Comparison of ENCODE assay signal across 9 cellular contexts in the genomic region with DNA sequence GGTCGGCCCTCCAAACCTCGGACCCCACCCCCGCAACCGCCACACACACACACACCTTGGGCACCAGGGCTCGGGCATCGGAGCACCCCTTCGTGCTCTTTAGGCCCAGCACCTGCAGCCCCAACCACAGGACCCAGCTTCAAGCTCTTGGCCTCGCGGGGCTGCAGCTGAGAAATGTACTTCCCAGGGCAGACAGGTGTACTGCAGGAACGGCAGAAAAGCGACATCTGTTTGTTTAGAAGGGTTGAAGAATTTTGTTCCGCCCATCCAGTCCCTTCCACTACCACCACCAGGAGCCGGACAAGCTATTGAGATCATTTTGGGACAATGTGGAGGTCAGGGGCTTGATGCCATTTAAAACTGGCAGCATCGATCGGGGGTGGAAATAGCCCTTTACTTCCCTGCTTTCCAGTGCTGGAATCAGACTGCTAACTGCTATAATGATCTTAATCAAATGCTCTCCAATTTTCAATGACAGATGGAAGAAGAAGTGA. TPM values are rescaled to one million over a fixed set of nuclear protein-coding genes. Genes with fewer than 3 reads are reported as not detected.
DNase-seq lines count a peak whose midpoint lies in the region; ATAC-seq and TF ChIP-seq lines count a peak whose summit lies in the region.
"Had no signal": no experiment of that assay in that cellular context is flagged by ENCODE, and none has a peak within 500 bp of the region (broad histone marks: within the 10 kb centered on the region; RNA-seq: fewer than 3 reads in every experiment).

No MANE protein-coding gene starts in this region.

- dilution Hi-C loops in IMR-90 (cut with HindIII; ENCODE audit: low sequenced_read_pairs, unreplicated experiment) = no loop called here

- H3K4me2 ChIP-seq in IMR-90 (ENCODE audit: low read depth, low read length) = peak overlapping the region; percentile 96; the same call in 1 of the 2 replicates

- peak overlapping the region; percentile 20 for H3K4ac ChIP-seq in IMR-90 (ENCODE audit: low read depth, low read length)

- no peak for ATAC-seq in IMR-90 (ENCODE audit: low read depth)
- no peak for ATAC-seq in natural killer cell treated with Interleukin-12 subunit alpha and Interleukin-12 subunit beta and Interleukin-15 and Interleukin-18, amount 100 ng/mL, for 72 hours

- H4K8ac ChIP-seq in IMR-90 (ENCODE audit: low read depth in 2 of 2, low read length in 2 of 2) = no peak overlapping the region

- peak overlapping the region; percentile 75 for H2AFZ ChIP-seq in IMR-90 (replicated peaks; ENCODE audit: low read length, poor library complexity)

- no peak overlapping the region for H3K18ac ChIP-seq in IMR-90 (ENCODE audit: low read depth, low read length)

- no peak overlapping the region for H3K14ac ChIP-seq in IMR-90 (replicated peaks; ENCODE audit: low read depth, low read length)

- CTCF ChIA-PET in IMR-90 (lab: Yijun Ruan, JAX) = interaction anchor here (0.5 to 0.7 kb wide), 2 partner anchors 215 to 952 kb away, joined by 3 to 4 read pairs; no protein-coding TSS in a partner anchor

- H3K27ac ChIP-seq in IMR-90 (ENCODE audit: insufficient read depth, low read length) (no peak overlapping the region), cingulate gyrus (ENCODE audit: low read depth, low read length) (peak overlapping the region; percentile 74)

- no peak overlapping the region for H2BK15ac ChIP-seq in IMR-90 (ENCODE audit: low read depth, low read length)

- H3K4me3 ChIP-seq in AG10803 (ENCODE audit: low read length) = peak overlapping the region; percentile 70
- no peak overlapping the region for H3K4me3 ChIP-seq in IMR-90 (ENCODE audit: insufficient read depth, low read depth, low read length)

- H3K27me3 ChIP-seq in IMR-90 (ENCODE audit: control insufficient read depth, insufficient read depth, low read length) = peaks cover 48% of the 10 kb centered on the region

- H3K23ac ChIP-seq in IMR-90 (ENCODE audit: low read depth, low read length) = 0 out of 2 replicates have a peak overlapping the region, but pooled peaks have one; percentile 15

- H3K36me3 ChIP-seq in IMR-90 (ENCODE audit: control insufficient read depth, insufficient read depth, low read length) = no peaks in the 10 kb centered on the region

- H3K4me3 Mint-ChIP-seq in natural killer cell treated with Interleukin-12 subunit alpha and Interleukin-12 subunit beta and Interleukin-15 and Interleukin-18, amount 100 ng/mL, for 72 hours = peak overlapping the region; percentile 42

- in situ Hi-C loops in IMR-90 (cut with MboI; ENCODE audit: low sequenced_read_pairs) = no loop called here
- in situ Hi-C loops in GM13977 (cut with MboI; ENCODE audit: low pct_unique_long_range_greater_than_20kb, low sequenced_read_pairs, unreplicated experiment) = no loop called here

- H2BK20ac ChIP-seq in IMR-90 (ENCODE audit: low read depth, low read length) = 0 out of 2 replicates have a peak overlapping the region, but pooled peaks have one; percentile 50

- no TSS peak for BruUV-seq in IMR-90 (replicated peaks; lab: Mats Ljungman, UMichigan)

- H3K4me1 ChIP-seq in IMR-90 (ENCODE audit: control insufficient read depth, insufficient read depth, low read length) = peaks cover 7% of the 10 kb centered on the region; the same call in 1 of the 2 replicates

- H3K4me1 Mint-ChIP-seq in natural killer cell treated with Interleukin-12 subunit alpha and Interleukin-12 subunit beta and Interleukin-15 and Interleukin-18, amount 100 ng/mL, for 72 hours (ENCODE audit: low read depth in 2 of 2) = peaks cover 0 to 7% of the 10 kb centered on the region in 2 donors

- no peak overlapping the region for H3K9ac ChIP-seq in IMR-90 (ENCODE audit: low read depth, low read length)

- H4K20me1 ChIP-seq in IMR-90 (ENCODE audit: insufficient read depth, low read length) = no peaks in the 10 kb centered on the region

- POLR2A ChIA-PET in IMR-90 (lab: Charles Lee; ENCODE audit: unreplicated experiment) = no interaction called here

- peak overlapping the region; percentile 5; the same call in 1 of the 2 replicates for H2AK5ac ChIP-seq in IMR-90 (ENCODE audit: low read depth, low read length)

- DNase-seq in AG10803 (ENCODE audit: low read depth) (no peak), IMR-90 (no peak), SKM-1 (lab: John Stamatoyannopoulos, UW; ENCODE audit: unreplicated experiment) (no peak), GM13977 (ENCODE audit: low spot score) (no peak), dedifferentiated amniotic fluid mesenchymal stem cell (ENCODE audit: extremely low spot score) (no peak), erythroblast (lab: John Stamatoyannopoulos, UW) (no peak)
- DNase-seq in natural killer cell treated with Interleukin-12 subunit alpha and Interleukin-12 subunit beta and Interleukin-15 and Interleukin-18, amount 100 ng/mL, for 72 hours (ENCODE audit: low spot score) = no peak
- DNase-seq: activated naive CD4-positive, alpha-beta T cell treated with Interleukin-2 at 50 U/mL for 16 hours had no signal

- H3K56ac ChIP-seq in IMR-90 (ENCODE audit: extremely low read depth, insufficient read depth, low read length) = no peak overlapping the region

- no peaks in the 10 kb centered on the region for H3K79me1 ChIP-seq in IMR-90 (ENCODE audit: low read depth in 1 of 2, low read length in 2 of 2)

- peaks cover 27 to 52% of the 10 kb centered on the region in 2 donors for H3K27me3 Mint-ChIP-seq in natural killer cell treated with Interleukin-12 subunit alpha and Interleukin-12 subunit beta and Interleukin-15 and Interleukin-18, amount 100 ng/mL, for 72 hours

- TF ChIP-seq RAD21 in IMR-90 (IDR thresholded peaks at IDR 0.05; ENCODE audit: low read length) = no peak

- peak overlapping the region; percentile 42; the same call in 1 of the 2 replicates for H2BK120ac ChIP-seq in IMR-90 (ENCODE audit: low read depth, low read length)

- no peaks in the 10 kb centered on the region for H3K9me3 Mint-ChIP-seq in natural killer cell treated with Interleukin-12 subunit alpha and Interleukin-12 subunit beta and Interleukin-15 and Interleukin-18, amount 100 ng/mL, for 72 hours

- no peak overlapping the region for H2BK5ac ChIP-seq in IMR-90 (ENCODE audit: low read depth, low read length, poor library complexity, severe bottlenecking)

- H3K27ac Mint-ChIP-seq in natural killer cell treated with Interleukin-12 subunit alpha and Interleukin-12 subunit beta and Interleukin-15 and Interleukin-18, amount 100 ng/mL, for 72 hours = no peak overlapping the region

- no peak overlapping the region for H4K5ac ChIP-seq in IMR-90 (ENCODE audit: low read depth, low read length)

- H3K9me1 ChIP-seq in IMR-90 (ENCODE audit: insufficient read depth, low read length) = peaks cover 8% of the 10 kb centered on the region; the same call in 1 of the 2 replicates

- no peak overlapping the region for H2AK9ac ChIP-seq in IMR-90 (replicated peaks; ENCODE audit: low read depth, low read length, poor library complexity)

- no peak for TF ChIP-seq POLR2A in IMR-90 (IDR thresholded peaks at IDR 0.05; ENCODE audit: low read depth, low read length)
- TF ChIP-seq POLR2A in erythroblast (IDR thresholded peaks at IDR 0.05; ENCODE audit: low read length) = no peak

- intact Hi-C loops in IMR-90 (cut with micrococcal nuclease) = no loop called here

- WGBS in IMR-90 (ENCODE audit: extremely low coverage in 2 of 2, insufficient read length in 1 of 2), 2 experiments = no CpG with 5 or more reads among the region's 15 CpGs

- no peaks in the 10 kb centered on the region for H3K36me3 Mint-ChIP-seq in natural killer cell treated with Interleukin-12 subunit alpha and Interleukin-12 subunit beta and Interleukin-15 and Interleukin-18, amount 100 ng/mL, for 72 hours

- 0 out of 2 replicates have a peak, but pooled peaks have one; percentile 1 for TF ChIP-seq CTCF in AG10803 (conservative IDR thresholded peaks at IDR 0.05; ENCODE audit: low read length)
- no peak for TF ChIP-seq CTCF in IMR-90 (conservative IDR thresholded peaks at IDR 0.05; ENCODE audit: low read depth, low read length)
- no peak for TF ChIP-seq CTCF in GM13977 (IDR thresholded peaks at IDR 0.05; ENCODE audit: extremely low read depth, insufficient read depth, missing control alignments)

- peak overlapping the region; percentile 5; the same call in 1 of the 2 replicates for H4K91ac ChIP-seq in IMR-90 (ENCODE audit: insufficient read depth, low read depth, low read length)

- no peaks in the 10 kb centered on the region for H3K9me3 ChIP-seq in IMR-90 (ENCODE audit: control insufficient read depth, insufficient read depth, low read length)

TF ChIP-seq in IMR-90, 13 proteins besides CTCF, POLR2A, EP300 and RAD21:
- no peak for TF ChIP-seq MAFK (IDR thresholded peaks at IDR 0.05; ENCODE audit: low read depth, low read length)

RNA-seq across cellular contexts. Expression of a gene that starts 1.7 kb away (rescaled TPM):
- total RNA-seq in IMR-90 (2012; rRNA removed) = under 0.01 TPM in 2 replicates
- polyA plus RNA-seq in IMR-90 (2012; rRNA removed) = 0.07 and 0.22 TPM in 2 replicates
- 0.01 and 0.04 TPM in 2 replicates for polyA plus RNA-seq in IMR-90 (2012; cell fraction: cytosol; rRNA removed)
- polyA plus RNA-seq in IMR-90 (2012; cell fraction: nucleus; rRNA removed; ENCODE audit: low replicate concordance) = 0.03 and 0.11 TPM in 2 replicates
- not detected for total RNA-seq in natural killer cell treated with Interleukin-12 subunit alpha and Interleukin-12 subunit beta and Interleukin-15 and Interleukin-18, amount 100 ng/mL, for 72 hours
